In the genomic region with DNA sequence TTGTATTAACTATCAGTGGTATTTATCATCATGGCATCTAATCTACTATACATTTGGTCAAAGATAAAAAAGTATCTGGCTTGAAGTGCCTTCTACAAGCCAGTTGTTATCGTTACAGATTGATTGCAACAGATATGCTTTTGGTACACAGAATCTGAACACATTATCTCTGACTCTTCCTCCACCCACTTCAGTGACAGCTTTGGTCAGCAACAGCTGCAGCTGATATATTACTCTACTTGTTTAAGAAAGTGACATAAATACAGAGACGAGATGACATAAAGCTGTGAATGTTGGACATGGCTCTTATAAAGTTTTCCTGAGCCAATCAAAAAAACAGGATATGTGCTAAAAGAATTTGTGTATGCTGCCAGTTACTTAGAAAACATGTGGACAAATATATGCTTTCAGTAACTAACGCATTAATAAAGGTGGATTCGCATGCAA, we compare ENCODE assay signal across 1 cellular context.
TF ChIP-seq lines count a peak whose summit lies in the region.

No MANE protein-coding gene starts in this region.

TF ChIP-seq in HepG2, 621 proteins besides CTCF, POLR2A, EP300 and RAD21 (continued from another document):
- TF ChIP-seq MLXIP (CRISPR knock-in tag; IDR thresholded peaks at IDR 0.05; ENCODE audit: borderline replicate concordance) (no peak), RFX1 (IDR thresholded peaks at IDR 0.05) (no peak)
